Comparison of ENCODE assay signal across 4 cellular contexts in the genomic region with DNA sequence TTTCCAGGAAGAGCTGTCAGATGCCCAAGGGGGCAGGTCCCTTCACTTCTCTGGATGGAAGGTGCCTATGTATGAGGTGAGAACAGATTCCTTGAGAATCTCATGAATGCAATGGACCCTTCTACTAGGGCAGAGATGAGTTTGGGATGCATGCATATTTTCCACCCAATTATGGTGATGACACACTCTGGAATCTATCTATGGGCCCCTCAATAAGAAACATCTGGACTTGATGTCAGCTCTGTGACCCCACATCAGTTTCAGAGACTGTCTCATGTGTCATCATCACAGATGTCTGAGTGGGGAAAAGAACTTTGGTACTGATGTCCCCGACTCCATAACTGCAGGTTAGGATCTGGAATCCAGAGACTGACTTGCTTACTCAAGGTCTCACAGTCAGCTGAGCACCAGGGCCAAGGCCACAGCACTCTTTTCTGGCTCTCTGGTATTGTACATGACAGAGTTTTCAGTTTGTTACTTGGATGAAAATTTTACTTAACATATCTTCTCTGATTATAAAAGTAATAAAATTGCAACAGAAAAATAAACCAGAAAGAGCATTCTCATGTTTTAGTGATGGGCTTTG.
"Had no signal": no experiment of that assay in that cellular context is flagged by ENCODE, and none has a peak within 500 bp of the region (broad histone marks: within the 10 kb centered on the region; RNA-seq: fewer than 3 reads in every experiment).

No MANE protein-coding gene starts in this region.

- H3K36me3 ChIP-seq: cardiac muscle cell had no signal

- DNase-seq: mammary epithelial cell, naive B cell, retina had no signal

- H3K27me3 ChIP-seq: cardiac muscle cell had no signal

- H3K4me3 ChIP-seq: cardiac muscle cell had no signal

- H3K27ac ChIP-seq: cardiac muscle cell had no signal
